In genomic region chr7:3951656-3952055, GRCh38 we compare ENCODE assay signal across 35 cellular contexts.
A peak's percentile ranks its signal among the peaks of the same experiment; 100 is the strongest.
DNase-seq lines count a peak whose midpoint lies in the region; FAIRE-seq and TF ChIP-seq lines count a peak whose summit lies in the region.
"Had no signal": no experiment of that assay in that cellular context is flagged by ENCODE, and none has a peak within 500 bp of the region (broad histone marks: within the 10 kb centered on the region; RNA-seq: fewer than 3 reads in every experiment).

No MANE protein-coding gene starts in this region.

- no peak overlapping the region for H3K4me3 Mint-ChIP-seq in nephron progenitor cell
- H3K4me3 Mint-ChIP-seq: B cell; CD14-positive monocyte; CD4-positive, alpha-beta memory T cell; CD4-positive, alpha-beta T cell; CD4-positive, CD25-positive, alpha-beta regulatory T cell; CD8-positive, alpha-beta memory T cell; CD8-positive, alpha-beta T cell had no signal

- H3K4ac ChIP-seq in trophoblast cell (ENCODE audit: low read depth, low read length) = no peak overlapping the region

- DNase-seq in bronchial epithelial cell (ENCODE audit: low read depth) (no peak), nephron progenitor cell (no peak), trophoblast cell (peak in 1 of 2 donors; percentile 23), NCI-H524 treated with DMSO at 0.1 percent for 48 hours (lab: John Stamatoyannopoulos, UW) (no peak), activated gamma-delta T cell treated with Interleukin-2 at 50 U/mL for 16 hours (no peak)
- no peak for DNase-seq in activated CD8-positive, alpha-beta memory T cell treated with anti-CD3 and anti-CD28 coated beads, Interleukin-2, amount 50 U/mL, for 48 hours
- DNase-seq: 8988T; ACHN; AML-193; BE2C; C1 segment of cervical spinal cord; Caco-2; Calu3; CD4-positive, alpha-beta memory T cell; CD4-positive, alpha-beta T cell; CD4-positive, CD25-positive, alpha-beta regulatory T cell; CD8-positive, alpha-beta memory T cell; CD8-positive, alpha-beta T cell; COR-L47; DMS 273 treated with DMSO at 0.1 percent for 48 hours; DMS153; DMS53; DMS79; DMS79 treated with DMSO at 0.1 percent for 48 hours; DND-41; EL had no signal

- no peak overlapping the region for H4K12ac ChIP-seq in trophoblast cell (ENCODE audit: low read depth, low read length)

- H3K4me1 Mint-ChIP-seq in nephron progenitor cell = peaks cover 28% of the 10 kb centered on the region
- H3K4me1 Mint-ChIP-seq: CD14-positive monocyte; CD4-positive, alpha-beta memory T cell; CD4-positive, CD25-positive, alpha-beta regulatory T cell; CD8-positive, alpha-beta memory T cell had no signal

- H3K14ac ChIP-seq in trophoblast cell (ENCODE audit: low read length) = no peak overlapping the region

- no peak overlapping the region for H2BK120ac ChIP-seq in trophoblast cell (ENCODE audit: insufficient read depth, low read length, poor library complexity)

- peak; percentile 90 for FAIRE-seq in bronchial epithelial cell (lab: Jason Lieb, UNC)
- FAIRE-seq: A204.1, A549, D721Med had no signal

- H3K79me1 ChIP-seq in trophoblast cell (ENCODE audit: low read length) = no peaks in the 10 kb centered on the region

- H2BK5ac ChIP-seq in trophoblast cell (ENCODE audit: low read depth, low read length, poor library complexity) = no peak overlapping the region

- TF ChIP-seq CTCF in bronchial epithelial cell (IDR thresholded peaks at IDR 0.05; ENCODE audit: insufficient read depth, low read length, severe bottlenecking) = no peak
- TF ChIP-seq CTCF in nephron progenitor cell (IDR thresholded peaks at IDR 0.05) = no peak

- no peak overlapping the region for H4K91ac ChIP-seq in trophoblast cell (ENCODE audit: low read depth, low read length)

- H3K27me3 Mint-ChIP-seq in nephron progenitor cell (ENCODE audit: low read depth, poor library complexity) = peaks cover 4% of the 10 kb centered on the region
- H3K27me3 Mint-ChIP-seq: CD4-positive, alpha-beta T cell; CD4-positive, CD25-positive, alpha-beta regulatory T cell had no signal

- peaks cover 20% of the 10 kb centered on the region for H3K36me3 Mint-ChIP-seq in nephron progenitor cell (ENCODE audit: low read depth)
- H3K36me3 Mint-ChIP-seq: CD14-positive monocyte; CD4-positive, alpha-beta memory T cell; CD4-positive, CD25-positive, alpha-beta regulatory T cell; CD8-positive, alpha-beta memory T cell; CD8-positive, alpha-beta T cell had no signal

- no peak overlapping the region for H4K8ac ChIP-seq in trophoblast cell (ENCODE audit: low read depth, low read length)

- H3K4me1 ChIP-seq in trophoblast cell (ENCODE audit: control insufficient read depth in 1 of 2, insufficient read depth in 2 of 2, low read length in 2 of 2) = peaks cover 7 to 9% of the 10 kb centered on the region in 2 experiments
- H3K4me1 ChIP-seq: BE2C, Caco-2 had no signal

- no peak overlapping the region for H3K9ac ChIP-seq in trophoblast cell (ENCODE audit: low read length)
- H3K9ac ChIP-seq: BLaER1; BLaER1 treated with 17β-estradiol and CSF1 and Interleukin-3, amounts not matched to agents 10 nM and 100 nM had no signal

- no peak overlapping the region for H2AK5ac ChIP-seq in trophoblast cell (ENCODE audit: low read length)

- peaks cover 16% of the 10 kb centered on the region for H3K9me3 Mint-ChIP-seq in nephron progenitor cell
- H3K9me3 Mint-ChIP-seq: CD4-positive, alpha-beta T cell; CD4-positive, CD25-positive, alpha-beta regulatory T cell; CD8-positive, alpha-beta memory T cell; CD8-positive, alpha-beta T cell had no signal

- H3K27ac ChIP-seq in trophoblast cell (ENCODE audit: low read depth, low read length) = no peak overlapping the region
- H3K27ac ChIP-seq: 22Rv1; A549; BLaER1; BLaER1 treated with 17β-estradiol and CSF1 and Interleukin-3, amounts not matched to agents 10 nM and 100 nM; C4-2B had no signal

- H2AFZ ChIP-seq in trophoblast cell (ENCODE audit: insufficient read depth, low read length, poor library complexity) = no peak overlapping the region

- no peaks in the 10 kb centered on the region for H3K79me2 ChIP-seq in trophoblast cell (ENCODE audit: control insufficient read depth, insufficient read depth, low read length, poor library complexity)

- no peak overlapping the region for H3K18ac ChIP-seq in trophoblast cell (ENCODE audit: low read length)

- H3K36me3 ChIP-seq in bronchial epithelial cell (ENCODE audit: control insufficient read depth, insufficient read depth, low read length) (no peaks in the 10 kb centered on the region), trophoblast cell (ENCODE audit: control insufficient read depth in 1 of 2, insufficient read depth in 2 of 2, low read length in 2 of 2) (peaks cover 18 to 24% of the 10 kb centered on the region in 2 experiments)
- H3K36me3 ChIP-seq: BE2C; BLaER1; BLaER1 treated with 17β-estradiol and CSF1 and Interleukin-3, amounts not matched to agents 10 nM and 100 nM had no signal

- WGBS in trophoblast cell (ENCODE audit: extremely low coverage, insufficient coverage, insufficient read length) = no CpG with 5 or more reads among the region's 22 CpGs

- H3K4me2 ChIP-seq in trophoblast cell (ENCODE audit: low read length) = no peak overlapping the region
- H3K4me2 ChIP-seq: A549; BLaER1; BLaER1 treated with 17β-estradiol and CSF1 and Interleukin-3, amounts not matched to agents 10 nM and 100 nM had no signal

- H3K27me3 ChIP-seq in bronchial epithelial cell (ENCODE audit: control insufficient read depth, insufficient read depth, low read length) = no peaks in the 10 kb centered on the region
- no peaks in the 10 kb centered on the region for H3K27me3 ChIP-seq in trophoblast cell (ENCODE audit: insufficient read depth, low read length)
- H3K27me3 ChIP-seq: BE2C; BLaER1; BLaER1 treated with 17β-estradiol and CSF1 and Interleukin-3, amounts not matched to agents 10 nM and 100 nM had no signal

- H2BK12ac ChIP-seq in trophoblast cell (ENCODE audit: low read length) = no peak overlapping the region

- H3K4me3 ChIP-seq in bronchial epithelial cell (ENCODE audit: low read depth, low read length) (no peak overlapping the region), trophoblast cell (ENCODE audit: low read depth, low read length) (peak overlapping the region; percentile 5)
- H3K4me3 ChIP-seq: A549; BLaER1; BLaER1 treated with 17β-estradiol and CSF1 and Interleukin-3, amounts not matched to agents 10 nM and 100 nM had no signal

- peak overlapping the region; percentile 84 for H3K27ac Mint-ChIP-seq in nephron progenitor cell
- H3K27ac Mint-ChIP-seq: B cell; CD14-positive monocyte; CD4-positive, alpha-beta memory T cell; CD4-positive, alpha-beta T cell; CD4-positive, CD25-positive, alpha-beta regulatory T cell; CD8-positive, alpha-beta memory T cell; CD8-positive, alpha-beta T cell had no signal

- no peak overlapping the region for H3K23ac ChIP-seq in trophoblast cell (ENCODE audit: low read length)

- H3K9me3 ChIP-seq in trophoblast cell (ENCODE audit: insufficient read depth, low read depth, low read length) = no peaks in the 10 kb centered on the region
- H3K9me3 ChIP-seq: A549, BE2C, BLaER1, Caco-2 had no signal
